Comparison of ENCODE assay signal across 31 cellular contexts in the genomic region with DNA sequence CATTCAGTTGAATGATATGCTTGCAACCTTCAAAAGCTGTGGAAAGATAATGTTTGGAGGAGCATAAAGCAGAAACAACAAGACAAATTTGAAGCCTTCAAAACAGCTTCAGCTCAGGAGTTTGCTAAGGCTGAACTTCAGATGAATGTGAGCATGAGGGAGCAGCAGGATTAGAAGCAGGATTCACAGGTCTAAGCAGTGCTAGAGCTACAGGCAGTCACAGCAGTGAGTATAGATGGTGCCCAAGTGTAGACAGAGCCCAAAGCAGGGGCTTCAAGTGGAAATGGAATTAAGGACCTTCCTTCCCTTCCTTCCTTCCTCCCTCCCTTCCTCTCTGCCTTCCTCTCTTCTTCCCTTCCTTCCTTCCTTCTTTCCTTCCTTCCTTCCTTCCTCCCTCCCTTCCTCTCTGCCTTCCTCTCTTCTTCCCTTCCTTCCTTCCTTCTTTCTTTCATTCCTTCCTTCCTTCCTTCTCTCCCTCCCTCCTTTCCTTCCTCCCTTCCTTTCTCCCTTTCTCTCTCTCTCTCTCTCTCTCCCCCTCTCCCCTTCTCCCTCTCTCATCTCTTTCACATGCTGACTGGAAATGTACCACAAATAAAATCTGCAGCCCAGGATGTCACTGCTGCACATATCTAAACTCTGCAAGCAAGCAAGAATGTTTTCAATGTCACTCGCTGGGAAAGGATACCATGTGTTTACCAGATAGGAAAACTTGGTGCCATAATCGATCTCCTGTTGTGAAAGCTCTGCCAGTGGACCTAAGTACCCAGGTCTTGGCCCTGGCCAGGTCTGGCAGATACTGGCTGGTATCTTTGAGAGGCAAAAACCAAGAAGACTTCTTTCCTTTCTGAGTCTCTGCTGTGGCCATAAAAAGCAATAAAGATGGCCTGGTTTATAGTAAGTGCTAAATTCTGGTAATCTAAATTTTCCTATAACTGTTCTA. TPM values are rescaled to one million over a fixed set of nuclear protein-coding genes. Genes with fewer than 3 reads are reported as not detected.
"Had no signal": no experiment of that assay in that cellular context is flagged by ENCODE, and none has a peak within 500 bp of the region (broad histone marks: within the 10 kb centered on the region; RNA-seq: fewer than 3 reads in every experiment).

No MANE protein-coding gene starts in this region.

- H3K4me1 Mint-ChIP-seq: activated naive CD8-positive, alpha-beta T cell treated with anti-CD3 and anti-CD28 coated beads, Interleukin-2, amount 10 ng/mL, durations not matched to agents 7 days and 5 days had no signal

- H3K4me3 ChIP-seq: adrenal gland, cardiac muscle cell, SK-N-MC had no signal

- H3K36me3 Mint-ChIP-seq: activated CD4-positive, alpha-beta memory T cell treated with anti-CD3 and anti-CD28 coated beads for 36 hours; activated naive CD8-positive, alpha-beta T cell treated with anti-CD3 and anti-CD28 coated beads, Interleukin-2, amount 10 ng/mL, durations not matched to agents 7 days and 5 days; brain; T-cell had no signal

- H3K4me3 Mint-ChIP-seq: activated B cell treated with CpG ODN at 0.5 μM for 24 hours; activated CD4-positive, alpha-beta memory T cell treated with anti-CD3 and anti-CD28 coated beads for 36 hours; activated CD4-positive, alpha-beta T cell treated with anti-CD3 and anti-CD28 coated beads, Interleukin-2, amount 10 ng/mL, durations not matched to agents 7 days and 5 days; activated naive CD8-positive, alpha-beta T cell treated with anti-CD3 and anti-CD28 coated beads, Interleukin-2, amount 10 ng/mL, durations not matched to agents 7 days and 5 days; brain; T-cell had no signal

- H3K9me3 Mint-ChIP-seq: activated CD4-positive, alpha-beta T cell treated with anti-CD3 and anti-CD28 coated beads, Interleukin-2, amount 10 ng/mL, durations not matched to agents 7 days and 5 days; activated T-helper 2 cell treated with anti-CD3 and anti-CD28 coated beads, Interferon-gamma antibody, Interleukin-2, Interleukin-4, amounts not matched to agents 10 μg/mL and 5 μg/mL and 100 μg/mL, durations not matched to agents 14 hours and 24 hours and 36 hours; T-cell had no signal

- H3K27ac ChIP-seq: adrenal gland, cardiac muscle cell, SK-N-MC had no signal

- DNase-seq: activated B cell treated with CpG ODN at 0.5 μM for 24 hours; activated CD4-positive, alpha-beta memory T cell treated with anti-CD3 and anti-CD28 coated beads for 36 hours; activated CD4-positive, alpha-beta T cell treated with anti-CD3 and anti-CD28 coated beads, Interleukin-2, amount 10 ng/mL, durations not matched to agents 7 days and 5 days; activated gamma-delta T cell treated with Interleukin-2 at 50 U/mL for 16 hours; activated naive CD4-positive, alpha-beta T cell treated with anti-CD3 and anti-CD28 coated beads, Interleukin-2, amount 50 U/mL, for 16 hours; activated naive CD8-positive, alpha-beta T cell treated with anti-CD3 and anti-CD28 coated beads, Interleukin-2, amount 10 ng/mL, durations not matched to agents 7 days and 5 days; activated T-cell treated with anti-CD3 and anti-CD28 coated beads for 4 hours; activated T-cell treated with anti-CD3 and anti-CD28 coated beads, Interleukin-2, amount 50 U/mL, for 48 hours; adrenal gland; anterior cingulate cortex; Kasumi-1; KBM-7; NCI-H1092; NCI-H1417; NCI-H1930; NCI-H2171 treated with DMSO at 0.1 percent for 48 hours; NCI-H226; NCI-H82; OCI-M1; RPMI8226; T-cell; T-helper 2 cell; T1000 had no signal

- ATAC-seq: Panc1, Right ventricle myocardium inferior, T-cell had no signal

- H3K36me3 ChIP-seq: adrenal gland, cardiac muscle cell had no signal

- H3K4me1 ChIP-seq: adrenal gland had no signal

- H3K27me3 Mint-ChIP-seq: activated CD4-positive, alpha-beta T cell treated with anti-CD3 and anti-CD28 coated beads, Interleukin-2, amount 10 ng/mL, durations not matched to agents 7 days and 5 days had no signal

- H3K9me3 ChIP-seq: adrenal gland had no signal

- H3K27ac Mint-ChIP-seq: activated B cell treated with CpG ODN at 0.5 μM for 24 hours; activated CD4-positive, alpha-beta memory T cell treated with anti-CD3 and anti-CD28 coated beads for 36 hours; activated CD4-positive, alpha-beta T cell treated with anti-CD3 and anti-CD28 coated beads, Interleukin-2, amount 10 ng/mL, durations not matched to agents 7 days and 5 days; activated naive CD8-positive, alpha-beta T cell treated with anti-CD3 and anti-CD28 coated beads, Interleukin-2, amount 10 ng/mL, durations not matched to agents 7 days and 5 days; activated T-helper 2 cell treated with anti-CD3 and anti-CD28 coated beads, Interferon-gamma antibody, Interleukin-2, Interleukin-4, amounts not matched to agents 10 μg/mL and 5 μg/mL and 100 μg/mL, durations not matched to agents 14 hours and 24 hours and 36 hours; brain; T-cell had no signal

RNA-seq across cellular contexts. Expression of a gene that starts 13.1 kb away (rescaled TPM):
- total RNA-seq: activated CD4-positive, alpha-beta memory T cell treated with anti-CD3 and anti-CD28 coated beads for 36 hours; activated CD4-positive, alpha-beta T cell treated with anti-CD3 and anti-CD28 coated beads, Interleukin-2, amount 10 ng/mL, durations not matched to agents 7 days and 5 days; activated CD8-positive, alpha-beta memory T cell treated with anti-CD3 and anti-CD28 coated beads for 36 hours; activated naive CD8-positive, alpha-beta T cell treated with anti-CD3 and anti-CD28 coated beads, Interleukin-2, amount 10 ng/mL, durations not matched to agents 7 days and 5 days; activated T-helper 2 cell treated with anti-CD3 and anti-CD28 coated beads, Interferon-gamma antibody, Interleukin-2, Interleukin-4, amounts not matched to agents 10 μg/mL and 5 μg/mL and 100 μg/mL, durations not matched to agents 14 hours and 24 hours and 36 hours; NCI-H460 had no signal
